15 cellular contexts compared by ENCODE assay signal in genomic region chr17:520447-521167, GRCh38.
DNase-seq lines count a peak whose midpoint lies in the region; FAIRE-seq and TF ChIP-seq lines count a peak whose summit lies in the region.
"Had no signal": no experiment of that assay in that cellular context is flagged by ENCODE, and none has a peak within 500 bp of the region (broad histone marks: within the 10 kb centered on the region; RNA-seq: fewer than 3 reads in every experiment).

No MANE protein-coding gene starts in this region.

- peak overlapping the region; percentile 44 for H3K4me2 ChIP-seq in endothelial cell of umbilical vein (ENCODE audit: insufficient read depth, low read length)

- peaks cover 38% of the 10 kb centered on the region for H3K4me1 ChIP-seq in endothelial cell of umbilical vein (ENCODE audit: control insufficient read depth, extremely low read depth, insufficient read depth, low read length)
- H3K4me1 ChIP-seq: foreskin keratinocyte had no signal

- TSS peak; percentile 75 for BruUV-seq in endothelial cell of umbilical vein (replicated peaks; lab: Mats Ljungman, UMichigan)

- H3K9me1 ChIP-seq in endothelial cell of umbilical vein (replicated peaks; ENCODE audit: control insufficient read depth, extremely low read depth, insufficient read depth, low read length) = no peaks in the 10 kb centered on the region

- intact Hi-C loops in endothelial cell of umbilical vein (cut with micrococcal nuclease) = loop anchor here (1.0 kb wide), 1 partner anchor 40 kb away; no protein-coding TSS in a partner anchor

- no peaks in the 10 kb centered on the region for H3K79me2 ChIP-seq in endothelial cell of umbilical vein (ENCODE audit: control insufficient read depth, insufficient read depth, low read length)

- TF ChIP-seq CTCF in endothelial cell of umbilical vein (IDR thresholded peaks at IDR 0.05; ENCODE audit: extremely low read depth in 1 of 2, insufficient read depth in 1 of 2, low read depth in 1 of 2, low read length in 2 of 2) = no peak

- peak; percentile 99 for FAIRE-seq in endothelial cell of umbilical vein (lab: Jason Lieb, UNC)

- DNase-seq in NCI-H1694 (lab: John Stamatoyannopoulos, UW) (peak; percentile 75), NCI-H1694 treated with DMSO at 0.1 percent for 48 hours (lab: John Stamatoyannopoulos, UW) (no peak), NCI-H82 (lab: John Stamatoyannopoulos, UW) (peak; percentile 99), endothelial cell of umbilical vein (ENCODE audit: low read depth, low spot score) (peak; percentile 74), non-pigmented ciliary epithelial cell (ENCODE audit: low read depth) (peak; percentile 81), anterior cingulate cortex (lab: John Stamatoyannopoulos, UW) (no peak), NOMO-1 treated with dmso at 0.1 percent for 144 hours (lab: John Stamatoyannopoulos, UW; ENCODE audit: unreplicated experiment) (no peak), mesenteric fat pad (ENCODE audit: low spot score) (no peak)
- DNase-seq: activated naive CD4-positive, alpha-beta T cell treated with anti-CD3 and anti-CD28 coated beads, Interleukin-2, amount 10 ng/mL, durations not matched to agents 7 days and 5 days; foreskin keratinocyte; GM23248; naive thymus-derived CD4-positive, alpha-beta T cell; T-helper 9 cell had no signal

- H3K36me3 ChIP-seq in endothelial cell of umbilical vein (ENCODE audit: control insufficient read depth in 2 of 2, extremely low read depth in 1 of 2, insufficient read depth in 2 of 2, low read length in 2 of 2) = peaks cover 0 to 1% of the 10 kb centered on the region in 2 experiments

- no peaks in the 10 kb centered on the region for H3K27me3 ChIP-seq in endothelial cell of umbilical vein (ENCODE audit: control insufficient read depth in 2 of 2, insufficient read depth in 2 of 2, low read length in 2 of 2)
- H3K27me3 ChIP-seq: foreskin keratinocyte had no signal

- H3K4me3 ChIP-seq in endothelial cell of umbilical vein (replicated peaks in 1 of 3; ENCODE audit: insufficient read depth in 1 of 3, low read depth in 1 of 3, low read length in 3 of 3) = no peak overlapping the region
- H3K4me3 ChIP-seq: GM23248, skin epidermis had no signal

- TF ChIP-seq POLR2A in endothelial cell of umbilical vein (IDR thresholded peaks at IDR 0.05; ENCODE audit: low read depth, low read length) = no peak

- CTCF ChIA-PET in endothelial cell of umbilical vein (lab: Charles Lee) = interaction anchor here (0.6 to 2.3 kb wide), 6 partner anchors 9 to 167 kb away, joined by 3 to 11 read pairs (median 3); no protein-coding TSS in a partner anchor

- peak overlapping the region; percentile 32 for H3K9ac ChIP-seq in endothelial cell of umbilical vein (replicated peaks; ENCODE audit: extremely low read depth, insufficient read depth, low read length)
- H3K9ac ChIP-seq: GM23248 had no signal

- H4K20me1 ChIP-seq in endothelial cell of umbilical vein (replicated peaks; ENCODE audit: control insufficient read depth, extremely low read depth, insufficient read depth, low read length) = no peaks in the 10 kb centered on the region

- peak overlapping the region; percentile 2 for H2AFZ ChIP-seq in endothelial cell of umbilical vein (ENCODE audit: low read depth, low read length)
- H2AFZ ChIP-seq: GM23248 had no signal

- H3K27ac ChIP-seq in endothelial cell of umbilical vein (ENCODE audit: insufficient read depth, low read depth, low read length) = peak overlapping the region; percentile 80
- H3K27ac ChIP-seq: 22Rv1, foreskin keratinocyte, GM23248, skin epidermis had no signal

- dilution Hi-C loops in endothelial cell of umbilical vein (cut with MboI; ENCODE audit: extremely low pct_ligation_motif_present, low sequenced_read_pairs) = no loop called here

- H3K9me3 ChIP-seq in endothelial cell of umbilical vein (replicated peaks; ENCODE audit: control insufficient read depth, insufficient read depth, low read length) = no peaks in the 10 kb centered on the region

- POLR2A ChIA-PET in endothelial cell of umbilical vein (lab: Charles Lee) = interaction anchor here (0.6 to 0.8 kb wide), 2 partner anchors 11 to 30 kb away, joined by 3 to 4 read pairs; no protein-coding TSS in a partner anchor

TF ChIP-seq in endothelial cell of umbilical vein, 7 proteins besides CTCF, POLR2A, EP300 and RAD21:
- TF ChIP-seq GATA2 (IDR thresholded peaks at IDR 0.05; ENCODE audit: insufficient read depth, insufficient read length, low read depth, low read length) (peak; percentile 49), EZH2 (IDR thresholded peaks at IDR 0.05; ENCODE audit: borderline replicate concordance, low read depth, low read length, severe bottlenecking) (no peak), FOS (IDR thresholded peaks at IDR 0.05; ENCODE audit: borderline replicate concordance, insufficient read depth, low read length) (no peak), MAX (IDR thresholded peaks at IDR 0.05; ENCODE audit: insufficient read depth, insufficient read length) (no peak), JUN (IDR thresholded peaks at IDR 0.05; ENCODE audit: borderline replicate concordance, insufficient read depth, insufficient read length, low read depth) (peak; percentile 30), POLR2AphosphoS5 (IDR thresholded peaks at IDR 0.05; ENCODE audit: insufficient read depth, low read depth, low read length) (peak; percentile 51), MYC (IDR thresholded peaks at IDR 0.05; ENCODE audit: low read depth, low read length) (no peak)

Comparison
In these comparisons a context has a peak if more than half of its experiments do, and no peak if none do; other contexts are left out.
1. DNase-seq: peak in NCI-H1694 (single experiment), NCI-H82 (single experiment), endothelial cell of umbilical vein (single experiment) and non-pigmented ciliary epithelial cell (single experiment); none in NCI-H1694 treated with DMSO at 0.1 percent for 48 hours (single experiment), anterior cingulate cortex (0 of 58), NOMO-1 treated with dmso at 0.1 percent for 144 hours (single experiment) and mesenteric fat pad (single experiment).